In genomic region chr13:46469064-46469463, GRCh38 we compare ENCODE assay signal across 13 cellular contexts.
DNase-seq lines count a peak whose midpoint lies in the region; ATAC-seq and TF ChIP-seq lines count a peak whose summit lies in the region.
"Had no signal": no experiment of that assay in that cellular context is flagged by ENCODE, and none has a peak within 500 bp of the region (broad histone marks: within the 10 kb centered on the region; RNA-seq: fewer than 3 reads in every experiment).

No MANE protein-coding gene starts in this region.

- TF ChIP-seq CTCF in AG10803 (conservative IDR thresholded peaks at IDR 0.05; ENCODE audit: low read length) (no peak), mucosa of descending colon (IDR thresholded peaks at IDR 0.05) (no peak)

- WGBS in right cardiac atrium = 25% methylated on average over 2 of the region's 2 CpGs

- intact Hi-C loops in mucosa of descending colon (cut with DNase I, micrococcal nuclease) = no loop called here
- intact Hi-C loops in right cardiac atrium (cut with DNase I) = no loop called here

- H3K4me3 ChIP-seq in AG10803 (ENCODE audit: low read length) = no peak overlapping the region
- no peak overlapping the region for H3K4me3 ChIP-seq in MG63
- no peak overlapping the region for H3K4me3 ChIP-seq in mucosa of descending colon
- no peak overlapping the region for H3K4me3 ChIP-seq in right cardiac atrium (ENCODE audit: low read length)
- H3K4me3 ChIP-seq: left ventricle myocardium inferior had no signal

- H3K27me3 ChIP-seq in MG63 (no peaks in the 10 kb centered on the region), right cardiac atrium (ENCODE audit: control insufficient read depth, insufficient read depth) (no peaks in the 10 kb centered on the region)
- H3K27me3 ChIP-seq: neutrophil had no signal

- ATAC-seq in mucosa of descending colon = peak; percentile 87
- ATAC-seq in right cardiac atrium = no peak
- no peak for ATAC-seq in HG02588 (IDR thresholded peaks at IDR 0.05; ENCODE audit: unreplicated experiment)
- ATAC-seq in HG03442 (IDR thresholded peaks at IDR 0.05; ENCODE audit: unreplicated experiment) = no peak
- ATAC-seq: activated CD8-positive, alpha-beta T cell treated with anti-CD3 and anti-CD28 coated beads for 36 hours had no signal

- no peaks in the 10 kb centered on the region for H3K4me1 ChIP-seq in mucosa of descending colon (ENCODE audit: low read depth)
- H3K4me1 ChIP-seq in right cardiac atrium (ENCODE audit: control insufficient read depth, insufficient read depth, low read length) = no peaks in the 10 kb centered on the region
- H3K4me1 ChIP-seq: left ventricle myocardium inferior had no signal

- DNase-seq in AG10803 (ENCODE audit: low read depth) = peak; percentile 79
- peak; percentile 36 for DNase-seq in MG63
- DNase-seq in epidermal melanocyte (ENCODE audit: insufficient read length, low spot score) = peak; percentile 34
- peak in 1 of 3 donors; percentile 27 for DNase-seq in mucosa of descending colon
- no peak for DNase-seq in right cardiac atrium
- no peak for DNase-seq in NCI-H2171 (lab: John Stamatoyannopoulos, UW)
- DNase-seq: activated CD8-positive, alpha-beta T cell treated with anti-CD3 and anti-CD28 coated beads for 36 hours; DND-41; left ventricle myocardium inferior; T-helper 2 cell had no signal

- H3K27ac ChIP-seq in right cardiac atrium (ENCODE audit: low read length) = no peak overlapping the region
- H3K27ac ChIP-seq: left ventricle myocardium inferior, neutrophil had no signal

- no peaks in the 10 kb centered on the region for H3K9me3 ChIP-seq in MG63
- no peaks in the 10 kb centered on the region for H3K9me3 ChIP-seq in mucosa of descending colon
- H3K9me3 ChIP-seq in right cardiac atrium (ENCODE audit: control insufficient read depth, low read length) = no peaks in the 10 kb centered on the region
- H3K9me3 ChIP-seq: left ventricle myocardium inferior, neutrophil had no signal

- H3K36me3 ChIP-seq in MG63 (no peaks in the 10 kb centered on the region), mucosa of descending colon (ENCODE audit: low read depth) (no peaks in the 10 kb centered on the region)
- H3K36me3 ChIP-seq: left ventricle myocardium inferior, neutrophil had no signal

Comparison
In these comparisons a context has a peak if more than half of its experiments do, and no peak if none do; other contexts are left out.
1. DNase-seq: peak in AG10803 (single experiment), MG63 (single experiment) and epidermal melanocyte (single experiment); none in right cardiac atrium (0 of 3) and NCI-H2171 (single experiment).